Comparison of ENCODE assay signal across 15 cellular contexts in the genomic region with DNA sequence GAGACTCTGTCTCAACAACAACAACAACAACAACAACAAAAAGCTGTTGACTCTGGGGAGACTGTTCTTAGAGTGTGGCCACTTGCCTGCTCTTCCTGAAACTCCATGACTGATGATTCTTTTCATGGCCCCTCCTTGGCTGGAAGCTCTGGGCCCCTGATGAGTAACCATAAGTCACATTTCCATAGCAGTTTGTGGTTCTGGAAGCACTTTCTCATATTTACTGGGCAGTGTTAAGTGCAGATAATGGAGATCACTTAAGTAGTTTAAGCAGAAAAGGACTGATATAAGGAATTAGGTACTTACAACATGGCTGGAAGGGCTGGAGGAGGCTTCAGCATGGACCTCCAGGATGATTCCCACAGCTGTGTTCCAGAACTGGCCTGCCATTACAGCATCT.
DNase-seq lines count a peak whose midpoint lies in the region; ATAC-seq and TF ChIP-seq lines count a peak whose summit lies in the region.
"Had no signal": no experiment of that assay in that cellular context is flagged by ENCODE, and none has a peak within 500 bp of the region (broad histone marks: within the 10 kb centered on the region; RNA-seq: fewer than 3 reads in every experiment).

No MANE protein-coding gene starts in this region.

- no peaks in the 10 kb centered on the region for H4K20me1 ChIP-seq in fibroblast of lung (ENCODE audit: control insufficient read depth, extremely low read depth, insufficient read depth, low read length)
- H4K20me1 ChIP-seq: BLaER1 had no signal

- H3K4me1 ChIP-seq in RWPE2 (ENCODE audit: insufficient read depth, poor library complexity, severe bottlenecking): peaks cover 79% of the 10 kb centered on the region
- peaks cover 37% of the 10 kb centered on the region for H3K4me1 ChIP-seq in fibroblast of lung (ENCODE audit: control insufficient read depth, extremely low read depth, insufficient read depth, low read length)
- H3K4me1 ChIP-seq: gastroesophageal sphincter had no signal

- H2AFZ ChIP-seq in fibroblast of lung (ENCODE audit: low read length): no peak overlapping the region

- TF ChIP-seq CTCF in RWPE2 (IDR thresholded peaks at IDR 0.05; ENCODE audit: poor library complexity, severe bottlenecking) (no peak), fibroblast of lung (conservative IDR thresholded peaks at IDR 0.05 in 1 of 2, IDR thresholded peaks at IDR 0.05 in 1 of 2; ENCODE audit: low read depth in 1 of 2, low read length in 2 of 2) (no peak)

- peak overlapping the region; percentile 65 for H3K4me2 ChIP-seq in fibroblast of lung (ENCODE audit: extremely low read depth, insufficient read depth, low read length)
- H3K4me2 ChIP-seq: BLaER1 had no signal

- H3K4me3 ChIP-seq in RWPE2 (ENCODE audit: severe bottlenecking) (no peak overlapping the region), fibroblast of lung (replicated peaks in 1 of 4; ENCODE audit: control extremely low read depth in 1 of 4, insufficient read depth in 1 of 4, low read depth in 3 of 4, low read length in 4 of 4) (no peak overlapping the region)
- H3K4me3 ChIP-seq: BLaER1, gastroesophageal sphincter, stomach had no signal

- H3K36me3 ChIP-seq in RWPE2 (ENCODE audit: low read depth) (no peaks in the 10 kb centered on the region), fibroblast of lung (ENCODE audit: control insufficient read depth, insufficient read depth, low read length) (no peaks in the 10 kb centered on the region)
- H3K36me3 ChIP-seq: BLaER1, gastroesophageal sphincter, stomach had no signal

- H3K27ac ChIP-seq in RWPE2 (ENCODE audit: poor library complexity, severe bottlenecking) (peak overlapping the region; percentile 100), fibroblast of lung (ENCODE audit: insufficient read depth, low read length) (peak overlapping the region; percentile 40)
- H3K27ac ChIP-seq: BLaER1, gastroesophageal sphincter, stomach had no signal

- DNase-seq in A172 (ENCODE audit: low spot score) (peak; percentile 88), GM04503 (ENCODE audit: low read depth) (peak; percentile 51), RWPE2 (ENCODE audit: low spot score) (no peak), fibroblast of lung (ENCODE audit: low read depth in 2 of 2) (peak; percentile 76 to 95), NCI-H345 (lab: John Stamatoyannopoulos, UW) (no peak), NCI-H774 (lab: John Stamatoyannopoulos, UW) (no peak)
- DNase-seq: activated naive CD8-positive, alpha-beta T cell treated with anti-CD3 and anti-CD28 coated beads, Interleukin-2, amount 10 ng/mL, durations not matched to agents 7 days and 5 days; GDM1; KBM-7; NCI-H2081 treated with DMSO at 0.1 percent for 48 hours; stomach had no signal

- no peaks in the 10 kb centered on the region for H3K9me3 ChIP-seq in RWPE2 (ENCODE audit: severe bottlenecking)
- H3K9me3 ChIP-seq in fibroblast of lung (ENCODE audit: control insufficient read depth, insufficient read depth, low read depth, low read length): no peaks in the 10 kb centered on the region
- H3K9me3 ChIP-seq: gastroesophageal sphincter, stomach had no signal

- no peaks in the 10 kb centered on the region for H3K79me2 ChIP-seq in fibroblast of lung (ENCODE audit: control insufficient read depth, insufficient read depth, low read length)

- no peak overlapping the region for H3K9ac ChIP-seq in fibroblast of lung (ENCODE audit: insufficient read depth, low read length)
- H3K9ac ChIP-seq: BLaER1 had no signal

- H3K27me3 ChIP-seq in RWPE2 (ENCODE audit: insufficient read depth, poor library complexity, severe bottlenecking) (no peaks in the 10 kb centered on the region), fibroblast of lung (ENCODE audit: control insufficient read depth, insufficient read depth, low read length) (no peaks in the 10 kb centered on the region)
- H3K27me3 ChIP-seq: BLaER1, gastroesophageal sphincter, stomach had no signal

- peak; percentile 11; the same call in 1 of the 3 replicates for ATAC-seq in RWPE2 (ENCODE audit: low read depth)
- ATAC-seq in GM18517 (IDR thresholded peaks at IDR 0.05; ENCODE audit: unreplicated experiment): no peak
- no peak for ATAC-seq in HG02588 (IDR thresholded peaks at IDR 0.05; ENCODE audit: unreplicated experiment)
- ATAC-seq: gastroesophageal sphincter had no signal

Comparison
In these comparisons a context has a peak if more than half of its experiments do, and no peak if none do; other contexts are left out.
1. DNase-seq: peak in A172 (single experiment), GM04503 (single experiment) and fibroblast of lung (2 of 2); none in RWPE2 (single experiment), NCI-H345 (single experiment) and NCI-H774 (single experiment).